1 cellular context compared by ENCODE assay signal in the genomic region with DNA sequence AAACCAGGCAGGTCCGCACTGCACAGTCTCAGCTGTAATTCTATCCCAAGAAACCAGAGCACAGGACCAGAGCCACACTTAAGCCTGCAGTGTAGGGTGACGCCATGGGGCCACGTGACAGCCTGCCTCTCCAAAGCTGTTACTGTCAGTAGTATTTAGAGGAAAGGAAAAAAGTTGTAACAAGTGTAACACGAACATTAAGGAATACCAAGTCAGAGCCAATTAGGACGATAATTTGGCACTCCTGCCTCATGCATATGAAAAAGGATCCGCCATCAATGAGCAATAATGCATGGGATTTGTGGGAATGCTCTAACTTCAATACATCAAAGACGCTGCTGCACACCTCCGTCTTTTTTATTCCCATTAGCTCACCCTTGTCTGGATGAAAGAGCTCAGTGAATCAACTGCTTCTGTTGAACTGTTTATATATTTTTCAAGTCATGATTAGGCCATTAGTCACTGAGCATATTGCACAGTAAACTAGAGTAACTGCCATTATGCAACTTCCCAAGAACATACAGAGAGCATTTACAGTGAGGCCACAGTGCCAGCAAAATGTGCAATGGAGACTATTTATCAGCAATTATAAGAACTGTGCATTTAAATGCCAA.
TF ChIP-seq lines count a peak whose summit lies in the region.

No MANE protein-coding gene starts in this region.

TF ChIP-seq in HEK293, 187 proteins besides CTCF, POLR2A, EP300 and RAD21 (continued from another document):
- TF ChIP-seq SETDB1 (IDR thresholded peaks at IDR 0.05; ENCODE audit: insufficient read length, low read length) = no peak
- TF ChIP-seq, protein P1, sequence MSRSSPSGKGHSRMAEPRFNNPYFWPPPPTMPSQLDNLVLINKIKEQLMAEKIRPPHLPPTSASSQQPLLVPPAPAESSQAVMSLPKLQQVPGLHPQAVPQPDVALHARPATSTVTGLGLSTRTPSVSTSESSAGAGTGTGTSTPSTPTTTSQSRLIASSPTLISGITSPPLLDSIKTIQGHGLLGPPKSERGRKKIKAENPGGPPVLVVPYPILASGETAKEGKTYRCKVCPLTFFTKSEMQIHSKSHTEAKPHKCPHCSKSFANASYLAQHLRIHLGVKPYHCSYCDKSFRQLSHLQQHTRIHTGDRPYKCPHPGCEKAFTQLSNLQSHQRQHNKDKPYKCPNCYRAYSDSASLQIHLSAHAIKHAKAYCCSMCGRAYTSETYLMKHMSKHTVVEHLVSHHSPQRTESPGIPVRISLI (tag by site-specific recombination; IDR thresholded peaks at IDR 0.05) = peak; percentile 99
- TF ChIP-seq TSHZ1 (tag by site-specific recombination; IDR thresholded peaks at IDR 0.05; ENCODE audit: borderline replicate concordance) = peak; percentile 82; the same call in 1 of the 2 replicates
- TF ChIP-seq, protein P2, sequence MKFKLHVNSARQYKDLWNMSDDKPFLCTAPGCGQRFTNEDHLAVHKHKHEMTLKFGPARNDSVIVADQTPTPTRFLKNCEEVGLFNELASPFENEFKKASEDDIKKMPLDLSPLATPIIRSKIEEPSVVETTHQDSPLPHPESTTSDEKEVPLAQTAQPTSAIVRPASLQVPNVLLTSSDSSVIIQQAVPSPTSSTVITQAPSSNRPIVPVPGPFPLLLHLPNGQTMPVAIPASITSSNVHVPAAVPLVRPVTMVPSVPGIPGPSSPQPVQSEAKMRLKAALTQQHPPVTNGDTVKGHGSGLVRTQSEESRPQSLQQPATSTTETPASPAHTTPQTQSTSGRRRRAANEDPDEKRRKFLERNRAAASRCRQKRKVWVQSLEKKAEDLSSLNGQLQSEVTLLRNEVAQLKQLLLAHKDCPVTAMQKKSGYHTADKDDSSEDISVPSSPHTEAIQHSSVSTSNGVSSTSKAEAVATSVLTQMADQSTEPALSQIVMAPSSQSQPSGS (tag by site-specific recombination; IDR thresholded peaks at IDR 0.05; ENCODE audit: low read depth) = peak; percentile 79
- TF ChIP-seq ZNF629 (tag by site-specific recombination; IDR thresholded peaks at IDR 0.05) = peak; percentile 93
- no peak for TF ChIP-seq ZNF571 (tag by site-specific recombination; IDR thresholded peaks at IDR 0.05)
- TF ChIP-seq, protein P3, sequence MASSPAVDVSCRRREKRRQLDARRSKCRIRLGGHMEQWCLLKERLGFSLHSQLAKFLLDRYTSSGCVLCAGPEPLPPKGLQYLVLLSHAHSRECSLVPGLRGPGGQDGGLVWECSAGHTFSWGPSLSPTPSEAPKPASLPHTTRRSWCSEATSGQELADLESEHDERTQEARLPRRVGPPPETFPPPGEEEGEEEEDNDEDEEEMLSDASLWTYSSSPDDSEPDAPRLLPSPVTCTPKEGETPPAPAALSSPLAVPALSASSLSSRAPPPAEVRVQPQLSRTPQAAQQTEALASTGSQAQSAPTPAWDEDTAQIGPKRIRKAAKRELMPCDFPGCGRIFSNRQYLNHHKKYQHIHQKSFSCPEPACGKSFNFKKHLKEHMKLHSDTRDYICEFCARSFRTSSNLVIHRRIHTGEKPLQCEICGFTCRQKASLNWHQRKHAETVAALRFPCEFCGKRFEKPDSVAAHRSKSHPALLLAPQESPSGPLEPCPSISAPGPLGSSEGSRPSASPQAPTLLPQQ (tag by site-specific recombination; IDR thresholded peaks at IDR 0.05) = 0 out of 2 replicates have a peak, but pooled peaks have one; percentile 43
- TF ChIP-seq ZNF423 (tag by site-specific recombination; IDR thresholded peaks at IDR 0.05) = no peak
- TF ChIP-seq, protein P4, sequence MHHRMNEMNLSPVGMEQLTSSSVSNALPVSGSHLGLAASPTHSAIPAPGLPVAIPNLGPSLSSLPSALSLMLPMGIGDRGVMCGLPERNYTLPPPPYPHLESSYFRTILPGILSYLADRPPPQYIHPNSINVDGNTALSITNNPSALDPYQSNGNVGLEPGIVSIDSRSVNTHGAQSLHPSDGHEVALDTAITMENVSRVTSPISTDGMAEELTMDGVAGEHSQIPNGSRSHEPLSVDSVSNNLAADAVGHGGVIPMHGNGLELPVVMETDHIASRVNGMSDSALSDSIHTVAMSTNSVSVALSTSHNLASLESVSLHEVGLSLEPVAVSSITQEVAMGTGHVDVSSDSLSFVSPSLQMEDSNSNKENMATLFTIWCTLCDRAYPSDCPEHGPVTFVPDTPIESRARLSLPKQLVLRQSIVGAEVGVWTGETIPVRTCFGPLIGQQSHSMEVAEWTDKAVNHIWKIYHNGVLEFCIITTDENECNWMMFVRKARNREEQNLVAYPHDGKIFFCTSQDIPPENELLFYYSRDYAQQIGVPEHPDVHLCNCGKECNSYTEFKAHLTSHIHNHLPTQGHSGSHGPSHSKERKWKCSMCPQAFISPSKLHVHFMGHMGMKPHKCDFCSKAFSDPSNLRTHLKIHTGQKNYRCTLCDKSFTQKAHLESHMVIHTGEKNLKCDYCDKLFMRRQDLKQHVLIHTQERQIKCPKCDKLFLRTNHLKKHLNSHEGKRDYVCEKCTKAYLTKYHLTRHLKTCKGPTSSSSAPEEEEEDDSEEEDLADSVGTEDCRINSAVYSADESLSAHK (tag by site-specific recombination; IDR thresholded peaks at IDR 0.05) = 0 out of 2 replicates have a peak, but pooled peaks have one; percentile 70
- TF ChIP-seq ZNF600 (tag by site-specific recombination; IDR thresholded peaks at IDR 0.05) = peak; percentile 95
- TF ChIP-seq INSM2 (tag by site-specific recombination; IDR thresholded peaks at IDR 0.05) = peak; percentile 86
